1 cellular context compared by ENCODE assay signal in genomic region chr2:170717599-170717963, GRCh38.
TF ChIP-seq lines count a peak whose summit lies in the region.

No MANE protein-coding gene starts in this region.

TF ChIP-seq in GM23338, 12 proteins besides CTCF, POLR2A, EP300 and RAD21 (continued from another document):
- TF ChIP-seq, protein P1, sequence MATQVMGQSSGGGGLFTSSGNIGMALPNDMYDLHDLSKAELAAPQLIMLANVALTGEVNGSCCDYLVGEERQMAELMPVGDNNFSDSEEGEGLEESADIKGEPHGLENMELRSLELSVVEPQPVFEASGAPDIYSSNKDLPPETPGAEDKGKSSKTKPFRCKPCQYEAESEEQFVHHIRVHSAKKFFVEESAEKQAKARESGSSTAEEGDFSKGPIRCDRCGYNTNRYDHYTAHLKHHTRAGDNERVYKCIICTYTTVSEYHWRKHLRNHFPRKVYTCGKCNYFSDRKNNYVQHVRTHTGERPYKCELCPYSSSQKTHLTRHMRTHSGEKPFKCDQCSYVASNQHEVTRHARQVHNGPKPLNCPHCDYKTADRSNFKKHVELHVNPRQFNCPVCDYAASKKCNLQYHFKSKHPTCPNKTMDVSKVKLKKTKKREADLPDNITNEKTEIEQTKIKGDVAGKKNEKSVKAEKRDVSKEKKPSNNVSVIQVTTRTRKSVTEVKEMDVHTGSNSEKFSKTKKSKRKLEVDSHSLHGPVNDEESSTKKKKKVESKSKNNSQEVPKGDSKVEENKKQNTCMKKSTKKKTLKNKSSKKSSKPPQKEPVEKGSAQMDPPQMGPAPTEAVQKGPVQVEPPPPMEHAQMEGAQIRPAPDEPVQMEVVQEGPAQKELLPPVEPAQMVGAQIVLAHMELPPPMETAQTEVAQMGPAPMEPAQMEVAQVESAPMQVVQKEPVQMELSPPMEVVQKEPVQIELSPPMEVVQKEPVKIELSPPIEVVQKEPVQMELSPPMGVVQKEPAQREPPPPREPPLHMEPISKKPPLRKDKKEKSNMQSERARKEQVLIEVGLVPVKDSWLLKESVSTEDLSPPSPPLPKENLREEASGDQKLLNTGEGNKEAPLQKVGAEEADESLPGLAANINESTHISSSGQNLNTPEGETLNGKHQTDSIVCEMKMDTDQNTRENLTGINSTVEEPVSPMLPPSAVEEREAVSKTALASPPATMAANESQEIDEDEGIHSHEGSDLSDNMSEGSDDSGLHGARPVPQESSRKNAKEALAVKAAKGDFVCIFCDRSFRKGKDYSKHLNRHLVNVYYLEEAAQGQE (IDR thresholded peaks at IDR 0.05; ENCODE audit: unreplicated experiment) = no peak
- TF ChIP-seq ZNF462 (CRISPR knock-in tag; IDR thresholded peaks at IDR 0.05) = no peak
- TF ChIP-seq NANOG (IDR thresholded peaks at IDR 0.05; ENCODE audit: borderline replicate concordance) = no peak
- no peak for TF ChIP-seq ETS1 (IDR thresholded peaks at IDR 0.05)
